Comparison of ENCODE assay signal across 15 cellular contexts in genomic region chr6:9116026-9116425, GRCh38.
A peak's percentile ranks its signal among the peaks of the same experiment; 100 is the strongest.
DNase-seq lines count a peak whose midpoint lies in the region; TF ChIP-seq lines count a peak whose summit lies in the region.
"Had no signal": no experiment of that assay in that cellular context is flagged by ENCODE, and none has a peak within 500 bp of the region (broad histone marks: within the 10 kb centered on the region; RNA-seq: fewer than 3 reads in every experiment).

No MANE protein-coding gene starts in this region.

- no peaks in the 10 kb centered on the region for H3K9me3 Mint-ChIP-seq in H9
- peaks cover 3% of the 10 kb centered on the region for H3K9me3 Mint-ChIP-seq in neural progenitor cell
- H3K9me3 Mint-ChIP-seq in glutamatergic neuron (ENCODE audit: unreplicated experiment), result no peaks in the 10 kb centered on the region
- H3K9me3 Mint-ChIP-seq: activated CD4-positive, alpha-beta T cell treated with anti-CD3 and anti-CD28 coated beads, Interleukin-2, amount 10 ng/mL, durations not matched to agents 7 days and 5 days; memory B cell had no signal

- CTCF ChIA-PET in AG04450 (lab: Charles Lee), result no interaction called here

- H4K91ac ChIP-seq in H9 (ENCODE audit: insufficient read length, low read depth, low read length), result no peak overlapping the region

- H4K20me1 ChIP-seq in H9 (ENCODE audit: control insufficient read depth, insufficient read depth, insufficient read length), result no peaks in the 10 kb centered on the region
- H4K20me1 ChIP-seq in neural progenitor cell (ENCODE audit: low read depth), result no peaks in the 10 kb centered on the region

- H3K27ac ChIP-seq in AG04450 (ENCODE audit: low read depth, low read length), result peak overlapping the region; percentile 54
- H3K27ac ChIP-seq in H9 (ENCODE audit: insufficient read length, low read depth, low read length), result no peak overlapping the region
- peak overlapping the region; percentile 11 for H3K27ac ChIP-seq in SJCRH30
- H3K27ac ChIP-seq in neural progenitor cell, result no peak overlapping the region
- H3K27ac ChIP-seq: body of pancreas had no signal

- H3K4me2 ChIP-seq in H9 (ENCODE audit: insufficient read depth, insufficient read length, low read length) (no peak overlapping the region), neural progenitor cell (no peak overlapping the region)

- no peak overlapping the region for H2BK5ac ChIP-seq in H9 (ENCODE audit: insufficient read length, low read length)

- peaks cover 19% of the 10 kb centered on the region for H3F3A ChIP-seq in neural progenitor cell (ENCODE audit: low read depth)

- no peak overlapping the region for H4K8ac ChIP-seq in H9 (replicated peaks; ENCODE audit: insufficient read length, low read depth, low read length)

- no peak overlapping the region for H3K18ac ChIP-seq in H9 (ENCODE audit: insufficient read length, low read depth, low read length)

- H4K5ac ChIP-seq in H9 (ENCODE audit: insufficient read length, low read depth, low read length), result no peak overlapping the region

- no peaks in the 10 kb centered on the region for H3K79me2 ChIP-seq in H9 (ENCODE audit: insufficient read depth, low read length)
- H3K79me2 ChIP-seq in neural progenitor cell (ENCODE audit: low read depth), result no peaks in the 10 kb centered on the region

- H3K4me3 ChIP-seq in AG04450 (ENCODE audit: low read depth, low read length) (no peak overlapping the region), SJCRH30 (no peak overlapping the region), fibroblast of mammary gland (ENCODE audit: control insufficient read depth, low read depth, low read length) (no peak overlapping the region), neural progenitor cell (no peak overlapping the region)
- H3K4me3 ChIP-seq: body of pancreas had no signal

- peak; percentile 34 for DNase-seq in AG04450 (ENCODE audit: low read depth, low spot score)
- no peak for DNase-seq in H9
- DNase-seq in SJCRH30, result peak in 1 of 2 experiments; percentile 34
- DNase-seq in fibroblast of mammary gland (ENCODE audit: low read depth), result peak; percentile 11
- no peak for DNase-seq in NCI-H345 (lab: John Stamatoyannopoulos, UW)
- no peak for DNase-seq in neural progenitor cell (ENCODE audit: low spot score)
- DNase-seq in NCI-H1092 (lab: John Stamatoyannopoulos, UW), result no peak
- no peak for DNase-seq in glutamatergic neuron
- DNase-seq: activated CD4-positive, alpha-beta T cell treated with anti-CD3 and anti-CD28 coated beads, Interleukin-2, amount 10 ng/mL, durations not matched to agents 7 days and 5 days; BE2C; body of pancreas; NCI-H2029 treated with DMSO at 0.1 percent for 48 hours; posterior cingulate gyrus; stimulated activated CD8-positive, alpha-beta memory T cell treated with anti-CD3 and anti-CD28 coated beads, Interleukin-4, amount 100 ng/mL, for 48 hours had no signal

- H3K4ac ChIP-seq in H9 (ENCODE audit: low read depth, low read length), result no peak overlapping the region

- H2BK12ac ChIP-seq in H9 (ENCODE audit: insufficient read length, low read depth, low read length), result no peak overlapping the region

- H3K14ac ChIP-seq in H9 (ENCODE audit: insufficient read depth, low read length), result no peak overlapping the region

- POLR2A ChIA-PET in AG04450 (lab: Yijun Ruan, JAX), result interaction anchor here (0.9 kb wide), 1 partner anchor 11 kb away, joined by 4 read pairs; no protein-coding TSS in a partner anchor

- H3K9ac ChIP-seq in H9 (ENCODE audit: extremely low read depth, insufficient read length, low read length), result no peak overlapping the region
- no peak overlapping the region for H3K9ac ChIP-seq in neural progenitor cell

- H3K36me3 Mint-ChIP-seq in H9 (ENCODE audit: insufficient read depth in 1 of 3, low read depth in 3 of 3), result no peaks in the 10 kb centered on the region
- H3K36me3 Mint-ChIP-seq in neural progenitor cell, result no peaks in the 10 kb centered on the region
- H3K36me3 Mint-ChIP-seq in glutamatergic neuron (ENCODE audit: unreplicated experiment), result no peaks in the 10 kb centered on the region
- H3K36me3 Mint-ChIP-seq: memory B cell had no signal

- H3K36me3 ChIP-seq in SJCRH30 (no peaks in the 10 kb centered on the region), neural progenitor cell (no peaks in the 10 kb centered on the region)
- H3K36me3 ChIP-seq: BE2C had no signal

- H3T11ph ChIP-seq in H9 (ENCODE audit: low read length), result no peak overlapping the region

- H3K4me1 Mint-ChIP-seq in H9 (peaks cover 17% of the 10 kb centered on the region in 2 experiments), neural progenitor cell (peaks cover 24% of the 10 kb centered on the region), glutamatergic neuron (ENCODE audit: low read depth, unreplicated experiment) (peaks cover 8% of the 10 kb centered on the region)
- H3K4me1 Mint-ChIP-seq: activated CD4-positive, alpha-beta T cell treated with anti-CD3 and anti-CD28 coated beads, Interleukin-2, amount 10 ng/mL, durations not matched to agents 7 days and 5 days; memory B cell had no signal

- H3K9me3 ChIP-seq in AG04450 (ENCODE audit: control insufficient read depth, insufficient read depth, low read length) (no peaks in the 10 kb centered on the region), H9 (ENCODE audit: control insufficient read depth, low read depth, low read length) (no peaks in the 10 kb centered on the region), SJCRH30 (replicated peaks) (no peaks in the 10 kb centered on the region), neural progenitor cell (ENCODE audit: low read depth) (no peaks in the 10 kb centered on the region)
- H3K9me3 ChIP-seq: BE2C, body of pancreas had no signal

- H3K56ac ChIP-seq in H9 (ENCODE audit: insufficient read length, low read depth, low read length), result no peak overlapping the region

- H3K79me1 ChIP-seq in H9 (ENCODE audit: insufficient read depth, low read depth, low read length, poor library complexity, severe bottlenecking), result no peaks in the 10 kb centered on the region

- H2AFZ ChIP-seq in H9 (ENCODE audit: low read length), result no peak overlapping the region
- no peak overlapping the region for H2AFZ ChIP-seq in neural progenitor cell (replicated peaks)

- H3K4me1 ChIP-seq in H9 (ENCODE audit: insufficient read depth, low read length), result peaks cover 3% of the 10 kb centered on the region; the same call in 1 of the 2 replicates
- H3K4me1 ChIP-seq in SJCRH30, result peaks cover 21% of the 10 kb centered on the region; the same call in 1 of the 2 replicates
- peaks cover 28% of the 10 kb centered on the region for H3K4me1 ChIP-seq in neural progenitor cell
- H3K4me1 ChIP-seq: BE2C, body of pancreas had no signal

- no peaks in the 10 kb centered on the region for H3K27me3 Mint-ChIP-seq in H9 (ENCODE audit: low read depth)
- H3K27me3 Mint-ChIP-seq in neural progenitor cell (ENCODE audit: insufficient read depth, low read depth), result peaks cover 15% of the 10 kb centered on the region
- H3K27me3 Mint-ChIP-seq in glutamatergic neuron (ENCODE audit: unreplicated experiment), result peaks cover 2% of the 10 kb centered on the region
- H3K27me3 Mint-ChIP-seq: activated CD4-positive, alpha-beta T cell treated with anti-CD3 and anti-CD28 coated beads, Interleukin-2, amount 10 ng/mL, durations not matched to agents 7 days and 5 days; memory B cell had no signal

- TF ChIP-seq CTCF in AG04450 (IDR thresholded peaks at IDR 0.05; ENCODE audit: low read depth, low read length) (no peak), H9 (conservative IDR thresholded peaks at IDR 0.05) (no peak), fibroblast of mammary gland (conservative IDR thresholded peaks at IDR 0.05; ENCODE audit: control insufficient read depth, insufficient read depth, low read depth, low read length) (no peak), neural progenitor cell (IDR thresholded peaks at IDR 0.05) (no peak), glutamatergic neuron (IDR thresholded peaks at IDR 0.05; ENCODE audit: partially characterized antibody, unreplicated experiment) (no peak)

- H2BK15ac ChIP-seq in H9 (ENCODE audit: low read depth, low read length), result no peak overlapping the region

- H2BK20ac ChIP-seq in H9 (ENCODE audit: low read depth, low read length, poor library complexity, severe bottlenecking), result no peak overlapping the region

- H3K27me3 ChIP-seq in AG04450 (ENCODE audit: control insufficient read depth, insufficient read depth, low read length) (no peaks in the 10 kb centered on the region), H9 (ENCODE audit: insufficient read depth, low read length) (no peaks in the 10 kb centered on the region), SJCRH30 (no peaks in the 10 kb centered on the region), neural progenitor cell (no peaks in the 10 kb centered on the region)
- H3K27me3 ChIP-seq: BE2C, body of pancreas had no signal

- no peak overlapping the region for H2BK120ac ChIP-seq in H9 (ENCODE audit: low read depth, low read length, poor library complexity, severe bottlenecking)

- no peaks in the 10 kb centered on the region for H3K23me2 ChIP-seq in H9 (ENCODE audit: insufficient read length, low read depth, low read length, poor library complexity, severe bottlenecking)

- no peak overlapping the region for H3K23ac ChIP-seq in H9 (ENCODE audit: insufficient read length, low read depth, low read length)

- H3K4me3 Mint-ChIP-seq in H9 (no peak overlapping the region), neural progenitor cell (no peak overlapping the region), glutamatergic neuron (ENCODE audit: unreplicated experiment) (no peak overlapping the region)
- H3K4me3 Mint-ChIP-seq: activated CD4-positive, alpha-beta T cell treated with anti-CD3 and anti-CD28 coated beads, Interleukin-2, amount 10 ng/mL, durations not matched to agents 7 days and 5 days; memory B cell had no signal

- H3K27ac Mint-ChIP-seq in H9, result peak overlapping the region in 2 of 3 experiments; percentile 53 to 79; a peak in 2 of 7 replicates
- no peak overlapping the region for H3K27ac Mint-ChIP-seq in neural progenitor cell
- no peak overlapping the region for H3K27ac Mint-ChIP-seq in glutamatergic neuron (ENCODE audit: unreplicated experiment)
- H3K27ac Mint-ChIP-seq: activated CD4-positive, alpha-beta T cell treated with anti-CD3 and anti-CD28 coated beads, Interleukin-2, amount 10 ng/mL, durations not matched to agents 7 days and 5 days; memory B cell had no signal

- WGBS in H9 (ENCODE audit: extremely low coverage, insufficient read length, low lambda C conversion rate), result no CpG with 5 or more reads among the region's 6 CpGs

- no peak overlapping the region for H2AK5ac ChIP-seq in H9 (ENCODE audit: insufficient read length, low read length)

Comparison
In these comparisons a context has a peak if more than half of its experiments do, and no peak if none do; other contexts are left out.
1. DNase-seq: peak in AG04450 (single experiment) and fibroblast of mammary gland (single experiment); none in H9 (single experiment), NCI-H345 (single experiment), neural progenitor cell (single experiment), NCI-H1092 (single experiment) and glutamatergic neuron (single experiment).
2. H3K27ac ChIP-seq: peak in AG04450 (single experiment) and SJCRH30 (single experiment); none in H9 (single experiment) and neural progenitor cell (single experiment).
3. H3K27ac Mint-ChIP-seq: peak in H9 (2 of 3); none in neural progenitor cell (single experiment) and glutamatergic neuron (single experiment).